Comparison of ENCODE assay signal across 23 cellular contexts in the genomic region with DNA sequence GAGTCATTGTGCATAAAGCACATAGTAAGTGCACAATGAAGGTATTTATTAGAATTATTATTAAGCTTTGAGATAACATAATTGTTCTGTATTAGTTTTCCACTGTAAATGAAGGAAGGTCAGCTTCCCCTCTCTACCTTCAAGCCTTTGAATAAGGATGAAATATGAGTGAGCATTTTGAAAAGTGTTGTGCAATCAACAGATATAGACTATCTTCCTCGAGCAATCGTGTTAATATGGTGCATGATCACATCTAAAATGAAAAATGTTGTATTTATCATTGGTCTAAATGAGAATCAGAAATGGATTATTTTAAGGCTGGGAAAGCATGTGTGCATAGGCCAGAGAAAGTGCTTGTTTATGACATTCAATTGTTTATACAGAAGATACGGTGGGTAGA.
DNase-seq lines count a peak whose midpoint lies in the region; ATAC-seq and TF ChIP-seq lines count a peak whose summit lies in the region.
"Had no signal": no experiment of that assay in that cellular context is flagged by ENCODE, and none has a peak within 500 bp of the region (broad histone marks: within the 10 kb centered on the region; RNA-seq: fewer than 3 reads in every experiment).

No MANE protein-coding gene starts in this region.

- H2AK5ac ChIP-seq in IMR-90 (ENCODE audit: low read depth, low read length) = no peak overlapping the region

- peaks cover 5% of the 10 kb centered on the region; the same call in 2 of the 3 replicates for H3K36me3 Mint-ChIP-seq in GM23338 (ENCODE audit: low read depth)
- H3K36me3 Mint-ChIP-seq in progenitor cell of endocrine pancreas (ENCODE audit: insufficient read depth) = peaks cover 3% of the 10 kb centered on the region
- H3K36me3 Mint-ChIP-seq: CD14-positive monocyte; CD4-positive, alpha-beta memory T cell; CD8-positive, alpha-beta memory T cell had no signal

- H3K4me3 Mint-ChIP-seq in GM23338 (peak overlapping the region; percentile 42), progenitor cell of endocrine pancreas (ENCODE audit: low read depth) (no peak overlapping the region)
- H3K4me3 Mint-ChIP-seq: CD14-positive monocyte; CD4-positive, alpha-beta memory T cell; CD4-positive, CD25-positive, alpha-beta regulatory T cell; CD8-positive, alpha-beta memory T cell had no signal

- no peaks in the 10 kb centered on the region for H3K79me1 ChIP-seq in IMR-90 (ENCODE audit: low read depth in 1 of 2, low read length in 2 of 2)

- H2AFZ ChIP-seq in GM23338 = no peak overlapping the region
- no peak overlapping the region for H2AFZ ChIP-seq in IMR-90 (replicated peaks; ENCODE audit: low read length, poor library complexity)

- no peak overlapping the region for H2BK15ac ChIP-seq in IMR-90 (ENCODE audit: low read depth, low read length)

- TF ChIP-seq POLR2A in IMR-90 (IDR thresholded peaks at IDR 0.05; ENCODE audit: low read depth, low read length) = no peak

- no peak overlapping the region for H2BK5ac ChIP-seq in IMR-90 (ENCODE audit: low read depth, low read length, poor library complexity, severe bottlenecking)

- no peak overlapping the region for H3K9ac ChIP-seq in IMR-90 (ENCODE audit: low read depth, low read length)
- H3K9ac ChIP-seq: BLaER1 had no signal

- no peak for TF ChIP-seq RAD21 in IMR-90 (IDR thresholded peaks at IDR 0.05; ENCODE audit: low read length)

- POLR2A ChIA-PET in IMR-90 (lab: Charles Lee; ENCODE audit: unreplicated experiment) = interaction anchor here (0.6 kb wide), 1 partner anchor 1270 kb away, joined by 4 read pairs; no protein-coding TSS in a partner anchor

- no peaks in the 10 kb centered on the region for H3K79me2 ChIP-seq in GM23338 (replicated peaks; ENCODE audit: insufficient read depth)

- H3K4me2 ChIP-seq in GM23338 (no peak overlapping the region), IMR-90 (ENCODE audit: low read depth, low read length) (no peak overlapping the region)
- H3K4me2 ChIP-seq: BLaER1 had no signal

- H3K4ac ChIP-seq in IMR-90 (ENCODE audit: low read depth, low read length) = no peak overlapping the region

- H2BK20ac ChIP-seq in IMR-90 (ENCODE audit: low read depth, low read length) = no peak overlapping the region

- intact Hi-C loops in IMR-90 (cut with micrococcal nuclease) = no loop called here
- intact Hi-C loops in left ventricle myocardium superior (cut with micrococcal nuclease) = no loop called here

- H3K27ac ChIP-seq in GM23338 (ENCODE audit: low read depth) (no peak overlapping the region), IMR-90 (ENCODE audit: insufficient read depth, low read length) (no peak overlapping the region)
- H3K27ac ChIP-seq: BLaER1 had no signal

- in situ Hi-C loops in IMR-90 (cut with MboI; ENCODE audit: low sequenced_read_pairs) = no loop called here

- dilution Hi-C loops in IMR-90 (cut with HindIII; ENCODE audit: low sequenced_read_pairs, unreplicated experiment) = no loop called here

- peaks cover 3% of the 10 kb centered on the region for H3K27me3 Mint-ChIP-seq in GM23338 (ENCODE audit: insufficient read depth, low read depth, poor library complexity)
- H3K27me3 Mint-ChIP-seq in progenitor cell of endocrine pancreas = no peaks in the 10 kb centered on the region
- H3K27me3 Mint-ChIP-seq: CD4-positive, alpha-beta memory T cell; CD4-positive, CD25-positive, alpha-beta regulatory T cell; CD8-positive, alpha-beta memory T cell had no signal

- H3K9me1 ChIP-seq in IMR-90 (ENCODE audit: insufficient read depth, low read length) = no peaks in the 10 kb centered on the region

- H4K8ac ChIP-seq in IMR-90 (ENCODE audit: low read depth in 2 of 2, low read length in 2 of 2) = no peak overlapping the region

- H3K27ac Mint-ChIP-seq in GM23338 (peak overlapping the region; percentile 74), progenitor cell of endocrine pancreas (peak overlapping the region; percentile 5)
- H3K27ac Mint-ChIP-seq: CD14-positive monocyte; CD4-positive, alpha-beta memory T cell; CD4-positive, CD25-positive, alpha-beta regulatory T cell; CD8-positive, alpha-beta memory T cell had no signal

- H3K27me3 ChIP-seq in GM23338 (ENCODE audit: insufficient read depth) = no peaks in the 10 kb centered on the region
- H3K27me3 ChIP-seq in IMR-90 (ENCODE audit: control insufficient read depth, insufficient read depth, low read length) = no peaks in the 10 kb centered on the region
- H3K27me3 ChIP-seq: BE2C, BLaER1 had no signal

- BruUV-seq in IMR-90 (replicated peaks; lab: Mats Ljungman, UMichigan) = no TSS peak

- H4K20me1 ChIP-seq in GM23338 (replicated peaks; ENCODE audit: insufficient read depth) (no peaks in the 10 kb centered on the region), IMR-90 (ENCODE audit: insufficient read depth, low read length) (no peaks in the 10 kb centered on the region)
- H4K20me1 ChIP-seq: BLaER1 had no signal

- H3K18ac ChIP-seq in IMR-90 (ENCODE audit: low read depth, low read length) = no peak overlapping the region

- no peaks in the 10 kb centered on the region for H3K9me3 ChIP-seq in IMR-90 (ENCODE audit: control insufficient read depth, insufficient read depth, low read length)
- H3K9me3 ChIP-seq: BE2C, BLaER1 had no signal

- H2AK9ac ChIP-seq in IMR-90 (replicated peaks; ENCODE audit: low read depth, low read length, poor library complexity) = no peak overlapping the region

- no peak for DNase-seq in GM23338 (ENCODE audit: low spot score)
- DNase-seq in IMR-90 = no peak
- DNase-seq in progenitor cell of endocrine pancreas (ENCODE audit: low spot score, unreplicated experiment) = no peak
- no peak for DNase-seq in left ventricle myocardium superior
- DNase-seq in KG1 (lab: John Stamatoyannopoulos, UW) = no peak
- DNase-seq: 8988T; ACHN; BE2C; C1 segment of cervical spinal cord; CD4-positive, alpha-beta memory T cell; CD4-positive, CD25-positive, alpha-beta regulatory T cell; CD8-positive, alpha-beta memory T cell; COR-L47; DMS 273 treated with DMSO at 0.1 percent for 48 hours; DMS153; DMS53; DMS79; DND-41; EL; GDM1 had no signal

- no peaks in the 10 kb centered on the region for H3F3A ChIP-seq in GM23338 (replicated peaks; ENCODE audit: low read depth)

- H3K9me3 Mint-ChIP-seq in GM23338 (no peaks in the 10 kb centered on the region; the same call in 2 of the 3 replicates), progenitor cell of endocrine pancreas (ENCODE audit: low read depth) (peaks cover 2% of the 10 kb centered on the region)
- H3K9me3 Mint-ChIP-seq: CD14-positive monocyte had no signal

- H3K9me2 ChIP-seq in GM23338 (ENCODE audit: insufficient read depth) = no peaks in the 10 kb centered on the region

- H3K4me1 Mint-ChIP-seq in GM23338 (peaks cover 68% of the 10 kb centered on the region), progenitor cell of endocrine pancreas (ENCODE audit: low read depth) (peaks cover 30% of the 10 kb centered on the region)
- H3K4me1 Mint-ChIP-seq: CD14-positive monocyte; CD4-positive, alpha-beta memory T cell; CD4-positive, CD25-positive, alpha-beta regulatory T cell; CD8-positive, alpha-beta memory T cell had no signal

- no peak overlapping the region for H3K23ac ChIP-seq in IMR-90 (ENCODE audit: low read depth, low read length)

- no peak for TF ChIP-seq CTCF in GM23338 (conservative IDR thresholded peaks at IDR 0.05; ENCODE audit: low read depth in 2 of 2)
- TF ChIP-seq CTCF in IMR-90 (conservative IDR thresholded peaks at IDR 0.05; ENCODE audit: low read depth, low read length) = no peak
- no peak for TF ChIP-seq CTCF in progenitor cell of endocrine pancreas (IDR thresholded peaks at IDR 0.05; ENCODE audit: unreplicated experiment)

- no peak overlapping the region for H2BK120ac ChIP-seq in IMR-90 (ENCODE audit: low read depth, low read length)

- no peak overlapping the region for H4K91ac ChIP-seq in IMR-90 (ENCODE audit: insufficient read depth, low read depth, low read length)

- H4K5ac ChIP-seq in IMR-90 (ENCODE audit: low read depth, low read length) = no peak overlapping the region

- H3K36me3 ChIP-seq in GM23338 (ENCODE audit: insufficient read depth) (no peaks in the 10 kb centered on the region), IMR-90 (ENCODE audit: control insufficient read depth, insufficient read depth, low read length) (no peaks in the 10 kb centered on the region)
- H3K36me3 ChIP-seq: BE2C, BLaER1 had no signal

- no peak overlapping the region for H3K56ac ChIP-seq in IMR-90 (ENCODE audit: extremely low read depth, insufficient read depth, low read length)

- WGBS in IMR-90 (ENCODE audit: extremely low coverage in 2 of 2, insufficient read length in 1 of 2), 2 experiments = 67% methylated on average over 1 of the region's 3 CpGs; no CpG with 5 or more reads in 1 of the 2 experiments

- H3K4me3 ChIP-seq in GM23338 (no peak overlapping the region), IMR-90 (ENCODE audit: insufficient read depth, low read depth, low read length) (no peak overlapping the region)
- H3K4me3 ChIP-seq: BLaER1, GM12878 had no signal

- ATAC-seq in GM23338 (no peak), IMR-90 (ENCODE audit: low read depth) (no peak), left ventricle myocardium superior (no peak)
- ATAC-seq: GM12878 had no signal

- H3K4me1 ChIP-seq in GM23338 (ENCODE audit: insufficient read depth) = peaks cover 13% of the 10 kb centered on the region; the same call in 1 of the 2 replicates
- H3K4me1 ChIP-seq in IMR-90 (ENCODE audit: control insufficient read depth, insufficient read depth, low read length) = no peaks in the 10 kb centered on the region
- H3K4me1 ChIP-seq: BE2C had no signal

- no peak overlapping the region for H3K14ac ChIP-seq in IMR-90 (replicated peaks; ENCODE audit: low read depth, low read length)

- CTCF ChIA-PET in IMR-90 (lab: Yijun Ruan, JAX) = no interaction called here

TF ChIP-seq in GM23338, 12 proteins besides CTCF, POLR2A, EP300 and RAD21 (continues in another document):
- no peak for TF ChIP-seq EZH2phosphoT487 (IDR thresholded peaks at IDR 0.05; ENCODE audit: unreplicated experiment)
- no peak for TF ChIP-seq ZNF114 (CRISPR knock-in tag; IDR thresholded peaks at IDR 0.05)
- no peak for TF ChIP-seq CREB1 (CRISPR knock-in tag; IDR thresholded peaks at IDR 0.05; ENCODE audit: low read depth)
- no peak for TF ChIP-seq EZH2 (IDR thresholded peaks at IDR 0.05; ENCODE audit: low read depth, unreplicated experiment)
- TF ChIP-seq ZNF331 (CRISPR knock-in tag; IDR thresholded peaks at IDR 0.05; ENCODE audit: low read depth) = no peak
- TF ChIP-seq NANOG (IDR thresholded peaks at IDR 0.05; ENCODE audit: borderline replicate concordance) = no peak

TF ChIP-seq in IMR-90, 13 proteins besides CTCF, POLR2A, EP300 and RAD21:
- peak; percentile 76 for TF ChIP-seq CEBPB (IDR thresholded peaks at IDR 0.05; ENCODE audit: low read depth, low read length)
- TF ChIP-seq MAFK (IDR thresholded peaks at IDR 0.05; ENCODE audit: low read depth, low read length) = no peak
- TF ChIP-seq RFX5 (IDR thresholded peaks at IDR 0.05; ENCODE audit: low read depth, low read length) = no peak
TF ChIP-seq in IMR-90: peak in this region for 1.
